Comparison of ENCODE assay signal across 23 cellular contexts in the genomic region with DNA sequence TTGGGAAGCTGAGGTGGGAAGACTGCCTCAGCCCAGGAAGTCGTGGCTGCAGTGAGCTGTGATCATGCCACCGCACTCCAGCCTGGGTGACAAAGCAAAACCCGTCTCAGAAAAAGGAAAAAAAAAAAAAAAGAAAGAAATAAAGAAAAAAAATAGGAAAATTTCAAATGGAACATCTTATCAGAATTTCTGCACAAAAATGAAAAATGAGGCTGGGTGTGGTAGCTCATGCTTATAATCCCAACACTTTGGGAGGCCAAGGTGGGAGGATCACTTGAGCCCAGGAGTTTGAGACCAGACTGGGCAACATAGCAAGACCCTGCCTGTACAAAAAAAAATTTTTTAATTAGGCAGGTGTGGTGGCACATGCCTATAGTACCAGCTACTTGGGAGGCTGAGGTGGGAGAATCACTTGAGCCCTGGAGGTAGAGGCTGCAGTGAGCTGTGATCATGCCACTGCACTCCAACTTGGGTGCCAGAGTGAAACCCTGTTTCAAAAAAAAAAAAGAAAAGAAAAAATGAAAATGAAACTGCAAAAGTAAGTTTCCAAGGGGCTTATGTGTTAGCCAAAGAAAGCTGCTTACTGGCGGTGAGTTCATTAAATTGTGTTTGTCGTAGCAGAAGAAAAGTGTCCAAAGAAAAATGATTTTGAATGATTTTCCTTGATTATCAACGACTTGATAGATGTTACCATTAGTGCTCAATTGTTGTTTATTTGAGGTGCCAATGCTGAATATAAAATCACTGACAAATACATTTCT. TPM values are rescaled to one million over a fixed set of nuclear protein-coding genes. Genes with fewer than 3 reads are reported as not detected.
DNase-seq lines count a peak whose midpoint lies in the region; ATAC-seq and TF ChIP-seq lines count a peak whose summit lies in the region.
"Had no signal": no experiment of that assay in that cellular context is flagged by ENCODE, and none has a peak within 500 bp of the region (broad histone marks: within the 10 kb centered on the region; RNA-seq: fewer than 3 reads in every experiment).

No MANE protein-coding gene starts in this region.

- no peaks in the 10 kb centered on the region for H3K36me3 ChIP-seq in MM.1S (replicated peaks; ENCODE audit: insufficient read depth, low read length)
- H3K36me3 ChIP-seq: BLaER1 treated with 17β-estradiol and CSF1 and Interleukin-3, amounts not matched to agents 10 nM and 100 nM; HAP-1; SJSA1 had no signal

- peak overlapping the region; percentile 27; the same call in 1 of the 2 replicates for H3K9ac ChIP-seq in MM.1S (ENCODE audit: low read length)
- H3K9ac ChIP-seq: BLaER1 treated with 17β-estradiol and CSF1 and Interleukin-3, amounts not matched to agents 10 nM and 100 nM had no signal

- no peak for ATAC-seq in activated naive CD8-positive, alpha-beta T cell treated with anti-CD3 and anti-CD28 coated beads, Interleukin-2, amount 10 ng/mL, durations not matched to agents 7 days and 5 days (ENCODE audit: low read depth)
- no peak for ATAC-seq in activated naive CD8-positive, alpha-beta T cell treated with anti-CD3 and anti-CD28 coated beads, Interleukin-2, amount 50 U/mL, for 24 hours
- ATAC-seq in HG03135 (IDR thresholded peaks at IDR 0.05; ENCODE audit: unreplicated experiment), result no peak
- ATAC-seq: A549, GM23338 had no signal

- H3K4me1 Mint-ChIP-seq in activated naive CD8-positive, alpha-beta T cell treated with anti-CD3 and anti-CD28 coated beads, Interleukin-2, amount 10 ng/mL, durations not matched to agents 7 days and 5 days, result peaks cover 7% of the 10 kb centered on the region
- H3K4me1 Mint-ChIP-seq in activated naive CD8-positive, alpha-beta T cell treated with anti-CD3 and anti-CD28 coated beads, Interleukin-2, amount 50 U/mL, for 24 hours, result peaks cover 4% of the 10 kb centered on the region
- H3K4me1 Mint-ChIP-seq in dendritic cell treated with granulocyte-macrophage colony-stimulating factor and Interleukin-4, amounts not matched to agents 40 ng/mL and 50 ng/mL, for 4 days (ENCODE audit: low read depth), result peaks cover 22% of the 10 kb centered on the region
- H3K4me1 Mint-ChIP-seq: GM23338 had no signal

- peak overlapping the region; percentile 82 for H2AFZ ChIP-seq in MM.1S (ENCODE audit: low read length)
- H2AFZ ChIP-seq: GM23338 had no signal

- H3K27ac ChIP-seq in MM.1S (ENCODE audit: low read length), result peak overlapping the region; percentile 53; the same call in 1 of the 2 replicates
- H3K27ac ChIP-seq: A549; BLaER1 treated with 17β-estradiol and CSF1 and Interleukin-3, amounts not matched to agents 10 nM and 100 nM; SJSA1 had no signal

- H3K4me3 ChIP-seq in MM.1S (ENCODE audit: low read length), result peak overlapping the region; percentile 47
- no peak overlapping the region for H3K4me3 ChIP-seq in foreskin fibroblast (ENCODE audit: low read depth in 1 of 2, low read length in 2 of 2)
- H3K4me3 ChIP-seq: A549; BLaER1 treated with 17β-estradiol and CSF1 and Interleukin-3, amounts not matched to agents 10 nM and 100 nM; GM23338; HAP-1; SJSA1 had no signal

- peak overlapping the region; percentile 28 for H3K27ac Mint-ChIP-seq in activated naive CD8-positive, alpha-beta T cell treated with anti-CD3 and anti-CD28 coated beads, Interleukin-2, amount 10 ng/mL, durations not matched to agents 7 days and 5 days
- H3K27ac Mint-ChIP-seq in activated naive CD8-positive, alpha-beta T cell treated with anti-CD3 and anti-CD28 coated beads, Interleukin-2, amount 50 U/mL, for 24 hours, result no peak overlapping the region
- H3K27ac Mint-ChIP-seq in dendritic cell treated with granulocyte-macrophage colony-stimulating factor and Interleukin-4, amounts not matched to agents 40 ng/mL and 50 ng/mL, for 4 days, result peak overlapping the region; percentile 35
- H3K27ac Mint-ChIP-seq: CD4-positive, alpha-beta T cell; GM23338 had no signal

- no peaks in the 10 kb centered on the region for H3K9me3 ChIP-seq in MM.1S (replicated peaks; ENCODE audit: insufficient read depth, low read length)
- H3K9me3 ChIP-seq: A549; BLaER1 treated with 17β-estradiol and CSF1 and Interleukin-3, amounts not matched to agents 10 nM and 100 nM; HAP-1; SJSA1 had no signal

- intact Hi-C loops in dendritic cell treated with granulocyte-macrophage colony-stimulating factor and Interleukin-4, amounts not matched to agents 40 ng/mL and 50 ng/mL, for 4 days (cut with micrococcal nuclease), result no loop called here

- no peaks in the 10 kb centered on the region for H3K79me2 ChIP-seq in MM.1S (ENCODE audit: low read length)

- peak overlapping the region; percentile 83 for H3K4me2 ChIP-seq in MM.1S (ENCODE audit: low read depth, low read length)
- H3K4me2 ChIP-seq: A549, GM23338 had no signal

- no peaks in the 10 kb centered on the region for H4K20me1 ChIP-seq in MM.1S (ENCODE audit: insufficient read depth, low read length)
- H4K20me1 ChIP-seq: BLaER1 treated with 17β-estradiol and CSF1 and Interleukin-3, amounts not matched to agents 10 nM and 100 nM had no signal

- H3K27me3 Mint-ChIP-seq in activated naive CD8-positive, alpha-beta T cell treated with anti-CD3 and anti-CD28 coated beads, Interleukin-2, amount 10 ng/mL, durations not matched to agents 7 days and 5 days, result peaks cover 6% of the 10 kb centered on the region
- peaks cover 3% of the 10 kb centered on the region for H3K27me3 Mint-ChIP-seq in activated naive CD8-positive, alpha-beta T cell treated with anti-CD3 and anti-CD28 coated beads, Interleukin-2, amount 50 U/mL, for 24 hours
- no peaks in the 10 kb centered on the region for H3K27me3 Mint-ChIP-seq in dendritic cell treated with granulocyte-macrophage colony-stimulating factor and Interleukin-4, amounts not matched to agents 40 ng/mL and 50 ng/mL, for 4 days
- H3K27me3 Mint-ChIP-seq: CD4-positive, alpha-beta T cell had no signal

- POLR2A ChIA-PET in activated naive CD8-positive, alpha-beta T cell treated with anti-CD3 and anti-CD28 coated beads, Interleukin-2, amount 10 ng/mL, durations not matched to agents 7 days and 5 days (lab: Charles Lee), result no interaction called here

- no peaks in the 10 kb centered on the region for H3K9me2 ChIP-seq in MM.1S (replicated peaks; ENCODE audit: insufficient read depth, low read length)

- no peaks in the 10 kb centered on the region for H3K9me3 Mint-ChIP-seq in activated naive CD8-positive, alpha-beta T cell treated with anti-CD3 and anti-CD28 coated beads, Interleukin-2, amount 10 ng/mL, durations not matched to agents 7 days and 5 days
- no peaks in the 10 kb centered on the region for H3K9me3 Mint-ChIP-seq in activated naive CD8-positive, alpha-beta T cell treated with anti-CD3 and anti-CD28 coated beads, Interleukin-2, amount 50 U/mL, for 24 hours
- no peaks in the 10 kb centered on the region for H3K9me3 Mint-ChIP-seq in dendritic cell treated with granulocyte-macrophage colony-stimulating factor and Interleukin-4, amounts not matched to agents 40 ng/mL and 50 ng/mL, for 4 days
- H3K9me3 Mint-ChIP-seq: CD4-positive, alpha-beta T cell; GM23338 had no signal

- H3K4me1 ChIP-seq in MM.1S (ENCODE audit: low read length), result no peaks in the 10 kb centered on the region
- H3K4me1 ChIP-seq: HAP-1, SJSA1 had no signal

- no peaks in the 10 kb centered on the region for H3K36me3 Mint-ChIP-seq in activated naive CD8-positive, alpha-beta T cell treated with anti-CD3 and anti-CD28 coated beads, Interleukin-2, amount 10 ng/mL, durations not matched to agents 7 days and 5 days
- H3K36me3 Mint-ChIP-seq in activated naive CD8-positive, alpha-beta T cell treated with anti-CD3 and anti-CD28 coated beads, Interleukin-2, amount 50 U/mL, for 24 hours (ENCODE audit: low read depth), result no peaks in the 10 kb centered on the region
- no peaks in the 10 kb centered on the region for H3K36me3 Mint-ChIP-seq in dendritic cell treated with granulocyte-macrophage colony-stimulating factor and Interleukin-4, amounts not matched to agents 40 ng/mL and 50 ng/mL, for 4 days (ENCODE audit: low read depth)

- no peak overlapping the region for H3K4me3 Mint-ChIP-seq in activated naive CD8-positive, alpha-beta T cell treated with anti-CD3 and anti-CD28 coated beads, Interleukin-2, amount 10 ng/mL, durations not matched to agents 7 days and 5 days
- H3K4me3 Mint-ChIP-seq in activated naive CD8-positive, alpha-beta T cell treated with anti-CD3 and anti-CD28 coated beads, Interleukin-2, amount 50 U/mL, for 24 hours, result no peak overlapping the region
- no peak overlapping the region for H3K4me3 Mint-ChIP-seq in dendritic cell treated with granulocyte-macrophage colony-stimulating factor and Interleukin-4, amounts not matched to agents 40 ng/mL and 50 ng/mL, for 4 days
- H3K4me3 Mint-ChIP-seq: CD4-positive, alpha-beta T cell; GM23338 had no signal

- H3F3A ChIP-seq in MM.1S (ENCODE audit: insufficient read depth, low read length), result no peaks in the 10 kb centered on the region

- no peak for DNase-seq in activated naive CD8-positive, alpha-beta T cell treated with anti-CD3 and anti-CD28 coated beads, Interleukin-2, amount 10 ng/mL, durations not matched to agents 7 days and 5 days
- DNase-seq in activated naive CD8-positive, alpha-beta T cell treated with anti-CD3 and anti-CD28 coated beads, Interleukin-2, amount 50 U/mL, for 24 hours, result no peak
- DNase-seq in MM.1S, result peak; percentile 60
- DNase-seq in NCI-H510A treated with DMSO at 0.1 percent for 48 hours (lab: John Stamatoyannopoulos, UW), result no peak
- DNase-seq in foreskin fibroblast, result no peak
- DNase-seq: AML-193; CD4-positive, alpha-beta T cell; Kasumi-1; NCI-H1105 treated with DMSO at 0.1 percent for 48 hours; NCI-H146; NCI-H1930; NCI-H2107; NCI-H524 treated with DMSO at 0.1 percent for 48 hours; NCI-H774; Right ventricle myocardium superior; RPMI8226 had no signal

- no peaks in the 10 kb centered on the region for H3K27me3 ChIP-seq in MM.1S (replicated peaks; ENCODE audit: insufficient read depth, low read length)
- H3K27me3 ChIP-seq: BLaER1 treated with 17β-estradiol and CSF1 and Interleukin-3, amounts not matched to agents 10 nM and 100 nM; SJSA1 had no signal

- TF ChIP-seq CTCF in MM.1S (IDR thresholded peaks at IDR 0.05; ENCODE audit: low read length) (no peak), foreskin fibroblast (IDR thresholded peaks at IDR 0.05; ENCODE audit: low read depth, low read length) (no peak)

RNA-seq across cellular contexts. Expression of gene CRKL, which starts 7.5 kb away (rescaled TPM):
- 10 to 100 TPM; 91.0 to 92.9 TPM for total RNA-seq in activated naive CD8-positive, alpha-beta T cell treated with anti-CD3 and anti-CD28 coated beads, Interleukin-2, amount 10 ng/mL, durations not matched to agents 7 days and 5 days

RNA-seq across cellular contexts. Expression of gene SNAP29, which starts 50.9 kb away (rescaled TPM):
- total RNA-seq in activated naive CD8-positive, alpha-beta T cell treated with anti-CD3 and anti-CD28 coated beads, Interleukin-2, amount 10 ng/mL, durations not matched to agents 7 days and 5 days, result 10 to 100 TPM; 29.7 to 32.5 TPM

RNA-seq across cellular contexts. Expression of gene PI4KA, which starts 51.1 kb away (rescaled TPM):
- 100 to 1,000 TPM; 100 to 106 TPM for total RNA-seq in activated naive CD8-positive, alpha-beta T cell treated with anti-CD3 and anti-CD28 coated beads, Interleukin-2, amount 10 ng/mL, durations not matched to agents 7 days and 5 days

RNA-seq across cellular contexts. Expression of gene AIFM3, which starts 57.3 kb away (rescaled TPM):
- total RNA-seq in activated naive CD8-positive, alpha-beta T cell treated with anti-CD3 and anti-CD28 coated beads, Interleukin-2, amount 10 ng/mL, durations not matched to agents 7 days and 5 days, result under 1 TPM; 0.37 to 0.94 TPM
- total RNA-seq: SJSA1 had no signal
